In the genomic region with DNA sequence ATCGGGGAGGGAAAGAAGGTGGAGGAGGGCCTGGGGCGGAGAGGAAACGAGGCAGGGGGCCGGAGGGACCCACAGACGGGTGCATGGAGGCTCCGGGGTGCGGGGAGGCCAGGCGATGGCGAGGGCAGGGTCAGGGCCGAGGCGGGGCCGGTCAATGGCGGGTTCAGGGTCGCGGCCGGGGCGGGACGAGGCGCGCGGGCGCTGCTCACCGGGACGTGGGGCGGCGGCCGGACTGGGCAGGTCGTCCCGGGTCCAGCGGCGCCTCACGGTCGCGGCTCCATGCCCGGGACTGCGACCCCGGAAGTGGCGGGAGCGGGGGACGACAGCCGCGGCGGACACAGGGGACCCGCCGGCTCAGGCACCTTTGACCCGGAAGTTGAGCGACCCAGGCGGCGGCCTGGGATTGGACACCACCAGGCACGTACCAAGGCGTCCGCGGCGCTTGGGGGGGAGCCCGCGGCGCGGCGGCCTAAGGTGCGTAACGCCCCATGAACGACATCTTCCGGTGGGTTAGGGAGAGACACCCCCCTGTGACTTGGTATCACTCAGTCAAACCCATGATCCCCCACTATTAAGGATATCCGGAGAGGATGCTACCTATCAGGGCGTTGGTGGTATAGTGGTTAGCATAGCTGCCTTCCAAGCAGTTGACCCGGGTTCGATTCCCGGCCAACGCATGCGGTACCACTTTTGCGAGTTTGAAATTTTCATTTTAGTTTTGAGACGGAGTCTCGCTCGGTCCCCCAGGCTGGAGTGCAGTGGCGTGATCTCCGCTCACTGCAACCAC, we compare ENCODE assay signal across 1 cellular context.
TF ChIP-seq lines count a peak whose summit lies in the region.

A gene (minus strand): TSS at position 378 of the 787 bp plus-strand sequence. CDS start 3,936 bp downstream, outside the sequence.

TF ChIP-seq in HepG2, 621 proteins besides CTCF, POLR2A, EP300 and RAD21 (continued from another document and continues in another):
- TF ChIP-seq DR1 (CRISPR knock-in tag; IDR thresholded peaks at IDR 0.05) (0 out of 2 replicates have a peak, but pooled peaks have one; percentile 42), POLR2G (IDR thresholded peaks at IDR 0.05; ENCODE audit: low read depth, low read length) (peak; percentile 72), GABPB1 (CRISPR knock-in tag; IDR thresholded peaks at IDR 0.05) (peak; percentile 97), ZMYM2 (CRISPR knock-in tag; IDR thresholded peaks at IDR 0.05) (no peak), ZEB1 (IDR thresholded peaks at IDR 0.05; ENCODE audit: insufficient replicate concordance, low read depth) (no peak), ZNF138 (CRISPR knock-in tag; IDR thresholded peaks at IDR 0.05; ENCODE audit: low read depth) (peak; percentile 41; the same call in 1 of the 2 replicates), ISL2 (CRISPR knock-in tag; IDR thresholded peaks at IDR 0.05) (peak; percentile 68), ZFX (CRISPR knock-in tag; IDR thresholded peaks at IDR 0.05; ENCODE audit: low read depth) (peak; percentile 84), PHF5A (CRISPR knock-in tag; IDR thresholded peaks at IDR 0.05; ENCODE audit: low read depth, unreplicated experiment) (peak; percentile 90), SSRP1 (CRISPR knock-in tag; IDR thresholded peaks at IDR 0.05) (peak; percentile 14; the same call in 1 of the 2 replicates), NFKBIZ (CRISPR knock-in tag; IDR thresholded peaks at IDR 0.05) (peak; percentile 24; the same call in 1 of the 2 replicates), ZNF577 (CRISPR knock-in tag; IDR thresholded peaks at IDR 0.05; ENCODE audit: borderline replicate concordance, low read depth) (no peak), JUN (CRISPR knock-in tag; IDR thresholded peaks at IDR 0.05) (0 out of 2 replicates have a peak, but pooled peaks have one; percentile 12), FLYWCH1 (CRISPR knock-in tag; IDR thresholded peaks at IDR 0.05) (no peak), ATF1 (CRISPR knock-in tag; IDR thresholded peaks at IDR 0.05) (peak; percentile 74), ZNF644 (CRISPR knock-in tag; IDR thresholded peaks at IDR 0.05; ENCODE audit: low read depth) (no peak), THAP11 (CRISPR knock-in tag; IDR thresholded peaks at IDR 0.05) (peak; percentile 93), KDM6A (CRISPR knock-in tag; IDR thresholded peaks at IDR 0.05; ENCODE audit: low read depth) (no peak), HNRNPLL (IDR thresholded peaks at IDR 0.05; ENCODE audit: low read depth, low read length, poor library complexity, severe bottlenecking) (peak; percentile 76), ZNF780A (CRISPR knock-in tag; IDR thresholded peaks at IDR 0.05) (no peak), ZNF775 (CRISPR knock-in tag; IDR thresholded peaks at IDR 0.05; ENCODE audit: borderline replicate concordance) (no peak), ZNF121 (CRISPR knock-in tag; IDR thresholded peaks at IDR 0.05) (no peak), ELF4 (CRISPR knock-in tag; IDR thresholded peaks at IDR 0.05; ENCODE audit: borderline replicate concordance) (peak; percentile 80; the same call in 1 of the 2 replicates), ZNF761 (CRISPR knock-in tag; conservative IDR thresholded peaks at IDR 0.05) (peak; percentile 81; the same call in 1 of the 2 replicates), ZFP62 (CRISPR knock-in tag; IDR thresholded peaks at IDR 0.05) (no peak), DNMT1 (CRISPR knock-in tag; IDR thresholded peaks at IDR 0.05) (no peak), RCOR2 (CRISPR knock-in tag; IDR thresholded peaks at IDR 0.05) (peak; percentile 28; the same call in 1 of the 2 replicates)
- TF ChIP-seq, protein P1, sequence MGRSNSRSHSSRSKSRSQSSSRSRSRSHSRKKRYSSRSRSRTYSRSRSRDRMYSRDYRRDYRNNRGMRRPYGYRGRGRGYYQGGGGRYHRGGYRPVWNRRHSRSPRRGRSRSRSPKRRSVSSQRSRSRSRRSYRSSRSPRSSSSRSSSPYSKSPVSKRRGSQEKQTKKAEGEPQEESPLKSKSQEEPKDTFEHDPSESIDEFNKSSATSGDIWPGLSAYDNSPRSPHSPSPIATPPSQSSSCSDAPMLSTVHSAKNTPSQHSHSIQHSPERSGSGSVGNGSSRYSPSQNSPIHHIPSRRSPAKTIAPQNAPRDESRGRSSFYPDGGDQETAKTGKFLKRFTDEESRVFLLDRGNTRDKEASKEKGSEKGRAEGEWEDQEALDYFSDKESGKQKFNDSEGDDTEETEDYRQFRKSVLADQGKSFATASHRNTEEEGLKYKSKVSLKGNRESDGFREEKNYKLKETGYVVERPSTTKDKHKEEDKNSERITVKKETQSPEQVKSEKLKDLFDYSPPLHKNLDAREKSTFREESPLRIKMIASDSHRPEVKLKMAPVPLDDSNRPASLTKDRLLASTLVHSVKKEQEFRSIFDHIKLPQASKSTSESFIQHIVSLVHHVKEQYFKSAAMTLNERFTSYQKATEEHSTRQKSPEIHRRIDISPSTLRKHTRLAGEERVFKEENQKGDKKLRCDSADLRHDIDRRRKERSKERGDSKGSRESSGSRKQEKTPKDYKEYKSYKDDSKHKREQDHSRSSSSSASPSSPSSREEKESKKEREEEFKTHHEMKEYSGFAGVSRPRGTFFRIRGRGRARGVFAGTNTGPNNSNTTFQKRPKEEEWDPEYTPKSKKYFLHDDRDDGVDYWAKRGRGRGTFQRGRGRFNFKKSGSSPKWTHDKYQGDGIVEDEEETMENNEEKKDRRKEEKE (IDR thresholded peaks at IDR 0.05) = no peak
- TF ChIP-seq, protein P2, sequence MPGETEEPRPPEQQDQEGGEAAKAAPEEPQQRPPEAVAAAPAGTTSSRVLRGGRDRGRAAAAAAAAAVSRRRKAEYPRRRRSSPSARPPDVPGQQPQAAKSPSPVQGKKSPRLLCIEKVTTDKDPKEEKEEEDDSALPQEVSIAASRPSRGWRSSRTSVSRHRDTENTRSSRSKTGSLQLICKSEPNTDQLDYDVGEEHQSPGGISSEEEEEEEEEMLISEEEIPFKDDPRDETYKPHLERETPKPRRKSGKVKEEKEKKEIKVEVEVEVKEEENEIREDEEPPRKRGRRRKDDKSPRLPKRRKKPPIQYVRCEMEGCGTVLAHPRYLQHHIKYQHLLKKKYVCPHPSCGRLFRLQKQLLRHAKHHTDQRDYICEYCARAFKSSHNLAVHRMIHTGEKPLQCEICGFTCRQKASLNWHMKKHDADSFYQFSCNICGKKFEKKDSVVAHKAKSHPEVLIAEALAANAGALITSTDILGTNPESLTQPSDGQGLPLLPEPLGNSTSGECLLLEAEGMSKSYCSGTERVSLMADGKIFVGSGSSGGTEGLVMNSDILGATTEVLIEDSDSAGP (CRISPR knock-in tag; IDR thresholded peaks at IDR 0.05; ENCODE audit: borderline replicate concordance) = peak; percentile 75; the same call in 1 of the 2 replicates
- TF ChIP-seq, protein P3, sequence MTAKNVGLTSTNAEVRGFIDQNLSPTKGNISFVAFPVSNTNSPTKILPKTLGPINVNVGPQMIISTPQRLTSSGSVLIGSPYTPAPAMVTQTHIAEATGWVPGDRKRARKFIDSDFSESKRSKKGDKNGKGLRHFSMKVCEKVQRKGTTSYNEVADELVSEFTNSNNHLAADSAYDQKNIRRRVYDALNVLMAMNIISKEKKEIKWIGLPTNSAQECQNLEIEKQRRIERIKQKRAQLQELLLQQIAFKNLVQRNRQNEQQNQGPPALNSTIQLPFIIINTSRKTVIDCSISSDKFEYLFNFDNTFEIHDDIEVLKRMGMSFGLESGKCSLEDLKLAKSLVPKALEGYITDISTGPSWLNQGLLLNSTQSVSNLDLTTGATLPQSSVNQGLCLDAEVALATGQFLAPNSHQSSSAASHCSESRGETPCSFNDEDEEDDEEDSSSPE (CRISPR knock-in tag; IDR thresholded peaks at IDR 0.05) = peak; percentile 66; the same call in 1 of the 2 replicates
- TF ChIP-seq, protein P4, sequence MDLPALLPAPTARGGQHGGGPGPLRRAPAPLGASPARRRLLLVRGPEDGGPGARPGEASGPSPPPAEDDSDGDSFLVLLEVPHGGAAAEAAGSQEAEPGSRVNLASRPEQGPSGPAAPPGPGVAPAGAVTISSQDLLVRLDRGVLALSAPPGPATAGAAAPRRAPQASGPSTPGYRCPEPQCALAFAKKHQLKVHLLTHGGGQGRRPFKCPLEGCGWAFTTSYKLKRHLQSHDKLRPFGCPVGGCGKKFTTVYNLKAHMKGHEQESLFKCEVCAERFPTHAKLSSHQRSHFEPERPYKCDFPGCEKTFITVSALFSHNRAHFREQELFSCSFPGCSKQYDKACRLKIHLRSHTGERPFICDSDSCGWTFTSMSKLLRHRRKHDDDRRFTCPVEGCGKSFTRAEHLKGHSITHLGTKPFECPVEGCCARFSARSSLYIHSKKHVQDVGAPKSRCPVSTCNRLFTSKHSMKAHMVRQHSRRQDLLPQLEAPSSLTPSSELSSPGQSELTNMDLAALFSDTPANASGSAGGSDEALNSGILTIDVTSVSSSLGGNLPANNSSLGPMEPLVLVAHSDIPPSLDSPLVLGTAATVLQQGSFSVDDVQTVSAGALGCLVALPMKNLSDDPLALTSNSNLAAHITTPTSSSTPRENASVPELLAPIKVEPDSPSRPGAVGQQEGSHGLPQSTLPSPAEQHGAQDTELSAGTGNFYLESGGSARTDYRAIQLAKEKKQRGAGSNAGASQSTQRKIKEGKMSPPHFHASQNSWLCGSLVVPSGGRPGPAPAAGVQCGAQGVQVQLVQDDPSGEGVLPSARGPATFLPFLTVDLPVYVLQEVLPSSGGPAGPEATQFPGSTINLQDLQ (CRISPR knock-in tag; IDR thresholded peaks at IDR 0.05) = peak; percentile 73; the same call in 1 of the 2 replicates
- TF ChIP-seq, protein P5, sequence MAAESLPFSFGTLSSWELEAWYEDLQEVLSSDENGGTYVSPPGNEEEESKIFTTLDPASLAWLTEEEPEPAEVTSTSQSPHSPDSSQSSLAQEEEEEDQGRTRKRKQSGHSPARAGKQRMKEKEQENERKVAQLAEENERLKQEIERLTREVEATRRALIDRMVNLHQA (CRISPR knock-in tag; IDR thresholded peaks at IDR 0.05) = no peak
- TF ChIP-seq, protein P6, sequence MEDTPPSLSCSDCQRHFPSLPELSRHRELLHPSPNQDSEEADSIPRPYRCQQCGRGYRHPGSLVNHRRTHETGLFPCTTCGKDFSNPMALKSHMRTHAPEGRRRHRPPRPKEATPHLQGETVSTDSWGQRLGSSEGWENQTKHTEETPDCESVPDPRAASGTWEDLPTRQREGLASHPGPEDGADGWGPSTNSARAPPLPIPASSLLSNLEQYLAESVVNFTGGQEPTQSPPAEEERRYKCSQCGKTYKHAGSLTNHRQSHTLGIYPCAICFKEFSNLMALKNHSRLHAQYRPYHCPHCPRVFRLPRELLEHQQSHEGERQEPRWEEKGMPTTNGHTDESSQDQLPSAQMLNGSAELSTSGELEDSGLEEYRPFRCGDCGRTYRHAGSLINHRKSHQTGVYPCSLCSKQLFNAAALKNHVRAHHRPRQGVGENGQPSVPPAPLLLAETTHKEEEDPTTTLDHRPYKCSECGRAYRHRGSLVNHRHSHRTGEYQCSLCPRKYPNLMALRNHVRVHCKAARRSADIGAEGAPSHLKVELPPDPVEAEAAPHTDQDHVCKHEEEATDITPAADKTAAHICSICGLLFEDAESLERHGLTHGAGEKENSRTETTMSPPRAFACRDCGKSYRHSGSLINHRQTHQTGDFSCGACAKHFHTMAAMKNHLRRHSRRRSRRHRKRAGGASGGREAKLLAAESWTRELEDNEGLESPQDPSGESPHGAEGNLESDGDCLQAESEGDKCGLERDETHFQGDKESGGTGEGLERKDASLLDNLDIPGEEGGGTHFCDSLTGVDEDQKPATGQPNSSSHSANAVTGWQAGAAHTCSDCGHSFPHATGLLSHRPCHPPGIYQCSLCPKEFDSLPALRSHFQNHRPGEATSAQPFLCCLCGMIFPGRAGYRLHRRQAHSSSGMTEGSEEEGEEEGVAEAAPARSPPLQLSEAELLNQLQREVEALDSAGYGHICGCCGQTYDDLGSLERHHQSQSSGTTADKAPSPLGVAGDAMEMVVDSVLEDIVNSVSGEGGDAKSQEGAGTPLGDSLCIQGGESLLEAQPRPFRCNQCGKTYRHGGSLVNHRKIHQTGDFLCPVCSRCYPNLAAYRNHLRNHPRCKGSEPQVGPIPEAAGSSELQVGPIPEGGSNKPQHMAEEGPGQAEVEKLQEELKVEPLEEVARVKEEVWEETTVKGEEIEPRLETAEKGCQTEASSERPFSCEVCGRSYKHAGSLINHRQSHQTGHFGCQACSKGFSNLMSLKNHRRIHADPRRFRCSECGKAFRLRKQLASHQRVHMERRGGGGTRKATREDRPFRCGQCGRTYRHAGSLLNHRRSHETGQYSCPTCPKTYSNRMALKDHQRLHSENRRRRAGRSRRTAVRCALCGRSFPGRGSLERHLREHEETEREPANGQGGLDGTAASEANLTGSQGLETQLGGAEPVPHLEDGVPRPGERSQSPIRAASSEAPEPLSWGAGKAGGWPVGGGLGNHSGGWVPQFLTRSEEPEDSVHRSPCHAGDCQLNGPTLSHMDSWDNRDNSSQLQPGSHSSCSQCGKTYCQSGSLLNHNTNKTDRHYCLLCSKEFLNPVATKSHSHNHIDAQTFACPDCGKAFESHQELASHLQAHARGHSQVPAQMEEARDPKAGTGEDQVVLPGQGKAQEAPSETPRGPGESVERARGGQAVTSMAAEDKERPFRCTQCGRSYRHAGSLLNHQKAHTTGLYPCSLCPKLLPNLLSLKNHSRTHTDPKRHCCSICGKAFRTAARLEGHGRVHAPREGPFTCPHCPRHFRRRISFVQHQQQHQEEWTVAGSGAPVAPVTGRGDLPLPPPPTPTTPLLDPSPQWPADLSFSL (CRISPR knock-in tag; IDR thresholded peaks at IDR 0.05) = no peak
- TF ChIP-seq, protein P7, sequence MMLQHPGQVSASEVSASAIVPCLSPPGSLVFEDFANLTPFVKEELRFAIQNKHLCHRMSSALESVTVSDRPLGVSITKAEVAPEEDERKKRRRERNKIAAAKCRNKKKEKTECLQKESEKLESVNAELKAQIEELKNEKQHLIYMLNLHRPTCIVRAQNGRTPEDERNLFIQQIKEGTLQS (CRISPR knock-in tag; IDR thresholded peaks at IDR 0.05) = no peak
- TF ChIP-seq, protein P8, sequence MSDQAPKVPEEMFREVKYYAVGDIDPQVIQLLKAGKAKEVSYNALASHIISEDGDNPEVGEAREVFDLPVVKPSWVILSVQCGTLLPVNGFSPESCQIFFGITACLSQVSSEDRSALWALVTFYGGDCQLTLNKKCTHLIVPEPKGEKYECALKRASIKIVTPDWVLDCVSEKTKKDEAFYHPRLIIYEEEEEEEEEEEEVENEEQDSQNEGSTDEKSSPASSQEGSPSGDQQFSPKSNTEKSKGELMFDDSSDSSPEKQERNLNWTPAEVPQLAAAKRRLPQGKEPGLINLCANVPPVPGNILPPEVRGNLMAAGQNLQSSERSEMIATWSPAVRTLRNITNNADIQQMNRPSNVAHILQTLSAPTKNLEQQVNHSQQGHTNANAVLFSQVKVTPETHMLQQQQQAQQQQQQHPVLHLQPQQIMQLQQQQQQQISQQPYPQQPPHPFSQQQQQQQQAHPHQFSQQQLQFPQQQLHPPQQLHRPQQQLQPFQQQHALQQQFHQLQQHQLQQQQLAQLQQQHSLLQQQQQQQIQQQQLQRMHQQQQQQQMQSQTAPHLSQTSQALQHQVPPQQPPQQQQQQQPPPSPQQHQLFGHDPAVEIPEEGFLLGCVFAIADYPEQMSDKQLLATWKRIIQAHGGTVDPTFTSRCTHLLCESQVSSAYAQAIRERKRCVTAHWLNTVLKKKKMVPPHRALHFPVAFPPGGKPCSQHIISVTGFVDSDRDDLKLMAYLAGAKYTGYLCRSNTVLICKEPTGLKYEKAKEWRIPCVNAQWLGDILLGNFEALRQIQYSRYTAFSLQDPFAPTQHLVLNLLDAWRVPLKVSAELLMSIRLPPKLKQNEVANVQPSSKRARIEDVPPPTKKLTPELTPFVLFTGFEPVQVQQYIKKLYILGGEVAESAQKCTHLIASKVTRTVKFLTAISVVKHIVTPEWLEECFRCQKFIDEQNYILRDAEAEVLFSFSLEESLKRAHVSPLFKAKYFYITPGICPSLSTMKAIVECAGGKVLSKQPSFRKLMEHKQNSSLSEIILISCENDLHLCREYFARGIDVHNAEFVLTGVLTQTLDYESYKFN (CRISPR knock-in tag; conservative IDR thresholded peaks at IDR 0.05) = peak; percentile 72; the same call in 1 of the 2 replicates
